Comparison of ENCODE assay signal across 15 cellular contexts in genomic region chr19:9878511-9879196, GRCh38. TPM values are rescaled to one million over a fixed set of nuclear protein-coding genes. Genes with fewer than 3 reads are reported as not detected.
A peak's percentile ranks its signal among the peaks of the same experiment; 100 is the strongest.
DNase-seq lines count a peak whose midpoint lies in the region; ATAC-seq lines count a peak whose summit lies in the region.
"Had no signal": no experiment of that assay in that cellular context is flagged by ENCODE, and none has a peak within 500 bp of the region (broad histone marks: within the 10 kb centered on the region; RNA-seq: fewer than 3 reads in every experiment).

No MANE protein-coding gene starts in this region.

- DNase-seq in ELF-1 (ENCODE audit: low read depth, low spot score) (peak; percentile 44), NCI-H226 (peak; percentile 83), amniotic epithelial cell (ENCODE audit: low read depth) (peak; percentile 9), lung microvascular endothelial cell (ENCODE audit: low read depth in 2 of 2) (peak; percentile 25 to 40), activated gamma-delta T cell (lab: John Stamatoyannopoulos, UW) (no peak)
- DNase-seq: activated CD4-positive, alpha-beta T cell treated with anti-CD3 and anti-CD28 coated beads for 1 hour; amniotic stem cell; effector memory CD4-positive, alpha-beta T cell; naive thymus-derived CD4-positive, alpha-beta T cell; NCI-H1436 treated with DMSO at 0.1 percent for 48 hours; SHP77 treated with DMSO at 0.1 percent for 48 hours; stimulated activated CD4-positive, alpha-beta T cell treated with anti-CD3 and anti-CD28 coated beads, Interleukin-2, amount 100 ng/mL, for 48 hours; T-helper 2 cell had no signal

- ATAC-seq in HG02973 (IDR thresholded peaks at IDR 0.05; ENCODE audit: unreplicated experiment), result no peak
- no peak for ATAC-seq in HG03439 (IDR thresholded peaks at IDR 0.05; ENCODE audit: unreplicated experiment)
- ATAC-seq: naive thymus-derived CD4-positive, alpha-beta T cell had no signal

RNA-seq across cellular contexts. Expression of gene PIN1, which starts 43.5 kb away (rescaled TPM):
- total RNA-seq in lung microvascular endothelial cell, result 81.1 and 95.8 TPM in 2 replicates

RNA-seq across cellular contexts. Expression of gene UBL5, which starts 50.9 kb away (rescaled TPM):
- total RNA-seq in lung microvascular endothelial cell, result 172 and 227 TPM in 2 replicates

RNA-seq across cellular contexts. Expression of gene OLFM2, which starts 57.7 kb away (rescaled TPM):
- 0.65 and 0.79 TPM in 2 replicates for total RNA-seq in lung microvascular endothelial cell

RNA-seq across cellular contexts. Expression of gene FBXL12, which starts 59.8 kb away (rescaled TPM):
- 6.1 and 10.3 TPM in 2 replicates for total RNA-seq in lung microvascular endothelial cell
